20 cellular contexts compared by ENCODE assay signal in genomic region chr5:169964247-169964646, GRCh38.
"Had no signal": no experiment of that assay in that cellular context is flagged by ENCODE, and none has a peak within 500 bp of the region (broad histone marks: within the 10 kb centered on the region; RNA-seq: fewer than 3 reads in every experiment).

No MANE protein-coding gene starts in this region.

- H3K9me3 Mint-ChIP-seq: effector memory CD8-positive, alpha-beta T cell; mesothelial cell of epicardium; naive B cell; natural killer cell treated with Interleukin-12 subunit alpha and Interleukin-12 subunit beta and Interleukin-15 and Interleukin-18, amount 100 ng/mL, for 72 hours; neural crest cell; stimulated activated effector memory CD8-positive, alpha-beta T cell treated with anti-CD3 and anti-CD28 coated beads, Interleukin-12 subunit alpha, Interleukin-12 subunit beta, amount 100 ng/mL, for 72 hours; type B pancreatic cell had no signal

- ATAC-seq: effector memory CD8-positive, alpha-beta T cell; left lobe of liver; mucosa of descending colon; natural killer cell treated with Interleukin-12 subunit alpha and Interleukin-12 subunit beta and Interleukin-15 and Interleukin-18, amount 100 ng/mL, for 72 hours; sciatic nerve; stimulated activated effector memory CD8-positive, alpha-beta T cell treated with anti-CD3 and anti-CD28 coated beads, Interleukin-12 subunit alpha, Interleukin-12 subunit beta, amount 100 ng/mL, for 72 hours; stimulated activated naive CD8-positive, alpha-beta T cell treated with anti-CD3 and anti-CD28 coated beads, Interleukin-15, Interleukin-2, amounts not matched to agents 100 U/mL and 50 U/mL, for 24 hours had no signal

- DNase-seq: cortex of kidney; effector memory CD8-positive, alpha-beta T cell; head of caudate nucleus; mesenchymal stem cell; mucosa of descending colon; naive B cell; stimulated activated CD4-positive, alpha-beta T cell treated with anti-CD3 and anti-CD28 coated beads, Interleukin-2, amount 100 ng/mL, for 24 hours; stimulated activated CD4-positive, alpha-beta T cell treated with anti-CD3 and anti-CD28 coated beads, Interleukin-4, amount 100 ng/mL, for 24 hours; stimulated activated naive CD8-positive, alpha-beta T cell treated with anti-CD3 and anti-CD28 coated beads, Interleukin-15, Interleukin-2, amounts not matched to agents 100 U/mL and 50 U/mL, for 24 hours; substantia nigra; testis; tibial artery had no signal

- H3K36me3 Mint-ChIP-seq: mesothelial cell of epicardium; natural killer cell treated with Interleukin-12 subunit alpha and Interleukin-12 subunit beta and Interleukin-15 and Interleukin-18, amount 100 ng/mL, for 72 hours; type B pancreatic cell had no signal

- H3K4me3 Mint-ChIP-seq: effector memory CD8-positive, alpha-beta T cell; mesothelial cell of epicardium; natural killer cell treated with Interleukin-12 subunit alpha and Interleukin-12 subunit beta and Interleukin-15 and Interleukin-18, amount 100 ng/mL, for 72 hours; neural crest cell; stimulated activated effector memory CD8-positive, alpha-beta T cell treated with anti-CD3 and anti-CD28 coated beads, Interleukin-12 subunit alpha, Interleukin-12 subunit beta, amount 100 ng/mL, for 72 hours; type B pancreatic cell had no signal

- H3K27ac Mint-ChIP-seq: mesothelial cell of epicardium; natural killer cell treated with Interleukin-12 subunit alpha and Interleukin-12 subunit beta and Interleukin-15 and Interleukin-18, amount 100 ng/mL, for 72 hours; progenitor cell of endocrine pancreas; type B pancreatic cell had no signal

- H3K27me3 Mint-ChIP-seq: effector memory CD8-positive, alpha-beta T cell; naive B cell; natural killer cell treated with Interleukin-12 subunit alpha and Interleukin-12 subunit beta and Interleukin-15 and Interleukin-18, amount 100 ng/mL, for 72 hours had no signal

- H3K4me1 Mint-ChIP-seq: mesothelial cell of epicardium had no signal
